Comparison of ENCODE assay signal across 8 cellular contexts in genomic region chr1:169368406-169368769, GRCh38. TPM values are rescaled to one million over a fixed set of nuclear protein-coding genes. Genes with fewer than 3 reads are reported as not detected.
DNase-seq lines count a peak whose midpoint lies in the region; ATAC-seq and TF ChIP-seq lines count a peak whose summit lies in the region.

No MANE protein-coding gene starts in this region.

- peak overlapping the region; percentile 86 for H3K4me2 ChIP-seq in OCI-LY1 (ENCODE audit: low read length)

- H3K9ac ChIP-seq in OCI-LY1 (ENCODE audit: low read length) (peak overlapping the region; percentile 90), iPS-18a (ENCODE audit: low read length) (peak overlapping the region; percentile 38)

- H3F3A ChIP-seq in OCI-LY1 (ENCODE audit: insufficient read depth, low read length): no peaks in the 10 kb centered on the region

- ATAC-seq in GM21528 (IDR thresholded peaks at IDR 0.05; ENCODE audit: low FRiP score, unreplicated experiment): no peak

- H3K4me1 ChIP-seq in OCI-LY1 (ENCODE audit: insufficient read depth, low read length, severe bottlenecking) (peaks cover 34% of the 10 kb centered on the region), adrenal gland (replicated peaks in 1 of 2) (peaks cover 8 to 12% of the 10 kb centered on the region in 2 donors), iPS-18a (ENCODE audit: control insufficient read depth, low read depth, low read length) (peaks cover 3% of the 10 kb centered on the region)

- H2AFZ ChIP-seq in OCI-LY1 (ENCODE audit: low read length): no peak overlapping the region

- H3K27ac ChIP-seq in OCI-LY1 (ENCODE audit: low read depth, low read length, poor library complexity, severe bottlenecking) (peak overlapping the region; percentile 74), adrenal gland (peak overlapping the region; percentile 50 to 85 (median 65)), iPS-18a (ENCODE audit: low read length) (no peak overlapping the region)

- intact Hi-C loops in adrenal gland (cut with DNase I): no loop called here

- H3K4me3 ChIP-seq in OCI-LY1 (ENCODE audit: low read depth, low read length, poor library complexity, severe bottlenecking) (peak overlapping the region; percentile 90), adrenal gland (peak overlapping the region in 3 of 4 donors; percentile 9 to 72 (median 63)), iPS-18a (ENCODE audit: low read length) (peak overlapping the region; percentile 78)

- H3K36me3 ChIP-seq in OCI-LY1 (ENCODE audit: insufficient read depth, low read length): peaks cover 18% of the 10 kb centered on the region; the same call in 1 of the 2 replicates
- H3K36me3 ChIP-seq in adrenal gland (replicated peaks in 1 of 2): peaks cover 0 to 13% of the 10 kb centered on the region in 2 donors
- peaks cover 6% of the 10 kb centered on the region for H3K36me3 ChIP-seq in iPS-18a (ENCODE audit: control insufficient read depth, low read depth, low read length)

- no peaks in the 10 kb centered on the region for H3K9me3 ChIP-seq in OCI-LY1 (ENCODE audit: low read length)
- H3K9me3 ChIP-seq in adrenal gland (replicated peaks in 1 of 3): no peaks in the 10 kb centered on the region
- H3K9me3 ChIP-seq in iPS-18a (ENCODE audit: control insufficient read depth, low read depth, low read length): no peaks in the 10 kb centered on the region

- whole genome bisulfite sequencing in adrenal gland, 4 donors: 0 to 1% (median 0%) methylated on average over 16 of the region's 16 CpGs

- peaks cover 15% of the 10 kb centered on the region for H3K79me2 ChIP-seq in OCI-LY1 (ENCODE audit: insufficient read depth, low read length)

- H3K9me2 ChIP-seq in OCI-LY1 (ENCODE audit: low read depth, low read length): no peaks in the 10 kb centered on the region

- DNase-seq in NCI-H82 (lab: John Stamatoyannopoulos, UW) (peak; percentile 50), NCI-H82 treated with DMSO at 0.1 percent for 48 hours (lab: John Stamatoyannopoulos, UW; ENCODE audit: unreplicated experiment) (no peak), adrenal gland (peak in 5 of 7 donors; percentile 1 to 29 (median 18)), kidney tubule cell (ENCODE audit: low spot score) (no peak)
- peak; percentile 2 for DNase-seq in stimulated activated CD8-positive, alpha-beta memory T cell treated with anti-CD3 and anti-CD28 coated beads, Interleukin-15, amount 100 ng/mL, for 1 hour (ENCODE audit: low read depth)

- H3K27me3 ChIP-seq in OCI-LY1 (ENCODE audit: insufficient read depth, low read length) (no peaks in the 10 kb centered on the region), adrenal gland (no peaks in the 10 kb centered on the region), iPS-18a (ENCODE audit: control insufficient read depth, insufficient read depth, low read length) (no peaks in the 10 kb centered on the region)

- no peak for TF ChIP-seq CTCF in OCI-LY1 (IDR thresholded peaks at IDR 0.05; ENCODE audit: low read length)
- TF ChIP-seq CTCF in adrenal gland (IDR thresholded peaks at IDR 0.05): no peak

- H4K20me1 ChIP-seq in OCI-LY1 (ENCODE audit: insufficient read depth, low read length): no peaks in the 10 kb centered on the region

- no peak for TF ChIP-seq POLR2A in adrenal gland (IDR thresholded peaks at IDR 0.05)

RNA-seq across cellular contexts. Expression of gene BLZF1, which starts 0.4 kb away (rescaled TPM):
- total RNA-seq in adrenal gland: 10 to 100 TPM; 11.0 to 36.0 (median 20.0) TPM
- 10 to 100 TPM in 1 of 3 donors, 1 to 10 TPM in 2; 7.5 to 31.0 (median 7.6) TPM for polyA plus RNA-seq in adrenal gland

RNA-seq across cellular contexts. Expression of gene NME7, which starts 0.8 kb away (rescaled TPM):
- 10 to 100 TPM; 10.6 to 22.8 (median 16.1) TPM for total RNA-seq in adrenal gland
- 10 to 100 TPM in 1 of 3 donors, 1 to 10 TPM in 2; 3.3 to 41.4 (median 10.0) TPM for polyA plus RNA-seq in adrenal gland

RNA-seq across cellular contexts. Expression of gene CCDC181, which starts 58.9 kb away (rescaled TPM):
- total RNA-seq in adrenal gland: 1 to 10 TPM in 3 of 8 donors, under 1 TPM in 2, not detected in 3; 0.15 to 2.6 (median 1.2) TPM
- 1 to 10 TPM; 1.3 to 4.2 (median 3.5) TPM for polyA plus RNA-seq in adrenal gland

Comparison
In these comparisons a context has a peak if more than half of its experiments do, and no peak if none do; other contexts are left out.
1. DNase-seq: peak in NCI-H82 (single experiment), adrenal gland (5 of 7) and stimulated activated CD8-positive, alpha-beta memory T cell treated with anti-CD3 and anti-CD28 coated beads, Interleukin-15, amount 100 ng/mL, for 1 hour (single experiment); none in NCI-H82 treated with DMSO at 0.1 percent for 48 hours (single experiment) and kidney tubule cell (single experiment).
2. Peak in every context shown above with its lines, with median percentiles within 50 percentile points of each other: H3K4me3 ChIP-seq.